Comparison of ENCODE assay signal across 1 cellular context in the genomic region with DNA sequence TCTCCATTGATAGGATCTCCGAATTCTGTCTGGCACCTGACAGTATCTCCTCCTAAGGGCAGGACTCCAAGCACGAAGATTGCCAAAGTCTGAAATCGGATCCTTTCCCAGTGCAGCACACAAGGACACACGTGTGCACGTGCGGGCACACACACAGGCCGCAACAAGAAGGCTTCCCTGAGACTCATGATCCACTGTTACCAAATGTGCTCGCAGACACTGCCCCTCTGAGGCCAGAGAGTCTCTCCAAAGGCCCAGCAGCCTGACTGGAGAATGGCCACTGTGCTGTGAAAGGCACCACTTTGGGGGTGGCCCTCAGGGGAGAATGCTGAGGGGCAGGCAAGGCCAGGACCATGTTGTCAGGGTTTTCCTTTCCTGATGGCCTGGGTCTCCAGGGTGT.
TF ChIP-seq lines count a peak whose summit lies in the region.

No MANE protein-coding gene starts in this region.

TF ChIP-seq in HCT116, 20 proteins besides CTCF, POLR2A, EP300 and RAD21 (continued from another document):
- TF ChIP-seq ZBTB33 (IDR thresholded peaks at IDR 0.05; ENCODE audit: extremely low read depth, insufficient replicate concordance, low read length) (no peak), ZNF274 (IDR thresholded peaks at IDR 0.05; ENCODE audit: low read depth, low read length) (no peak), EGR1 (IDR thresholded peaks at IDR 0.05; ENCODE audit: low read depth) (no peak), EZH2phosphoT487 (IDR thresholded peaks at IDR 0.05; ENCODE audit: borderline replicate concordance) (no peak), YY1 (IDR thresholded peaks at IDR 0.05; ENCODE audit: extremely low read depth, insufficient replicate concordance, low read depth, low read length) (no peak), SRF (IDR thresholded peaks at IDR 0.05; ENCODE audit: low read depth) (no peak)
